In genomic region chr14:32202941-32203882, GRCh38 we compare ENCODE assay signal across 1 cellular context.
A peak's percentile ranks its signal among the peaks of the same experiment; 100 is the strongest.
TF ChIP-seq lines count a peak whose summit lies in the region.

TSS of gene RNU6-8 (minus strand) at chr14:32203269.

TF ChIP-seq in K562, 482 proteins besides CTCF, POLR2A, EP300 and RAD21 (continued from another document and continues in another):
- TF ChIP-seq RERE (CRISPR knock-in tag; IDR thresholded peaks at IDR 0.05; ENCODE audit: borderline replicate concordance), result no peak
- no peak for TF ChIP-seq ZNF75A (CRISPR knock-in tag; IDR thresholded peaks at IDR 0.05)
- TF ChIP-seq ZNF232 (CRISPR knock-in tag; IDR thresholded peaks at IDR 0.05), result no peak
- peak; percentile 54 for TF ChIP-seq NFE2 (IDR thresholded peaks at IDR 0.05; ENCODE audit: low read depth)
- no peak for TF ChIP-seq ZNF146 (CRISPR knock-in tag; IDR thresholded peaks at IDR 0.05; ENCODE audit: unreplicated experiment)
- TF ChIP-seq NFYB (IDR thresholded peaks at IDR 0.05; ENCODE audit: extremely low read depth, insufficient read length), result no peak
- TF ChIP-seq NR2F6 (CRISPR knock-in tag; IDR thresholded peaks at IDR 0.05), result no peak
- no peak for TF ChIP-seq HOMEZ (CRISPR knock-in tag; IDR thresholded peaks at IDR 0.05)
- TF ChIP-seq FOXA3 (CRISPR knock-in tag; conservative IDR thresholded peaks at IDR 0.05 in 1 of 2, IDR thresholded peaks at IDR 0.05 in 1 of 2), result no peak
- peak in 1 of 2 experiments; percentile 32; a peak in 1 of 4 replicates for TF ChIP-seq NONO (IDR thresholded peaks at IDR 0.05; ENCODE audit: low read depth in 2 of 2, low read length in 1 of 2)
- TF ChIP-seq ZNF134 (CRISPR knock-in tag; conservative IDR thresholded peaks at IDR 0.05), result no peak
- no peak for TF ChIP-seq ZNF584 (CRISPR knock-in tag; IDR thresholded peaks at IDR 0.05; ENCODE audit: low read depth)
- no peak for TF ChIP-seq TEAD2 (tag; IDR thresholded peaks at IDR 0.05)
- peak; percentile 43; the same call in 1 of the 2 replicates for TF ChIP-seq VEZF1 (CRISPR knock-in tag; IDR thresholded peaks at IDR 0.05)
- TF ChIP-seq HMG20A (CRISPR knock-in tag; conservative IDR thresholded peaks at IDR 0.05), result no peak
- no peak for TF ChIP-seq CBFA2T2 (conservative IDR thresholded peaks at IDR 0.05)
- TF ChIP-seq HNRNPLL (IDR thresholded peaks at IDR 0.05; ENCODE audit: low read depth, low read length, poor library complexity, severe bottlenecking), result peak; percentile 98
- TF ChIP-seq SLC30A9 (CRISPR knock-in tag; IDR thresholded peaks at IDR 0.05), result no peak
- no peak for TF ChIP-seq XRCC5 (IDR thresholded peaks at IDR 0.05; ENCODE audit: low read depth, low read length)
- TF ChIP-seq SAFB (IDR thresholded peaks at IDR 0.05; ENCODE audit: borderline replicate concordance, low read depth, low read length), result no peak
- peak; percentile 68 for TF ChIP-seq CEBPB (tag; IDR thresholded peaks at IDR 0.05)
- no peak for TF ChIP-seq ZBTB33 (CRISPR knock-in tag; IDR thresholded peaks at IDR 0.05)
- no peak for TF ChIP-seq ZFPM2 (CRISPR knock-in tag; IDR thresholded peaks at IDR 0.05)
- no peak for TF ChIP-seq ZNF239 (CRISPR knock-in tag; IDR thresholded peaks at IDR 0.05)
- TF ChIP-seq ARID3A (IDR thresholded peaks at IDR 0.05; ENCODE audit: borderline replicate concordance, low read depth, low read length), result 0 out of 2 replicates have a peak, but pooled peaks have one; percentile 22
- no peak for TF ChIP-seq E2F4 (CRISPR knock-in tag; IDR thresholded peaks at IDR 0.05; ENCODE audit: low read depth)
- no peak for TF ChIP-seq NKRF (IDR thresholded peaks at IDR 0.05; ENCODE audit: borderline replicate concordance)
- no peak for TF ChIP-seq CHD2 (IDR thresholded peaks at IDR 0.05; ENCODE audit: low read depth, low read length)
- no peak for TF ChIP-seq SETDB1 (IDR thresholded peaks at IDR 0.05; ENCODE audit: low read length)
- no peak for TF ChIP-seq ZC3H4 (CRISPR knock-in tag; IDR thresholded peaks at IDR 0.05; ENCODE audit: borderline replicate concordance)
- TF ChIP-seq NRF1 (conservative IDR thresholded peaks at IDR 0.05 in 1 of 2, IDR thresholded peaks at IDR 0.05 in 1 of 2), result peak; percentile 88 to 90
- no peak for TF ChIP-seq ZNF77 (CRISPR knock-in tag; IDR thresholded peaks at IDR 0.05)
- no peak for TF ChIP-seq ZNF644 (tag; IDR thresholded peaks at IDR 0.05; ENCODE audit: low read depth)
- TF ChIP-seq BCOR (IDR thresholded peaks at IDR 0.05), result no peak
- no peak for TF ChIP-seq HNRNPK (IDR thresholded peaks at IDR 0.05; ENCODE audit: low read depth, low read length, poor library complexity, severe bottlenecking)
- TF ChIP-seq HBP1 (CRISPR knock-in tag; IDR thresholded peaks at IDR 0.05), result no peak
- TF ChIP-seq CSDE1 (IDR thresholded peaks at IDR 0.05), result no peak
- no peak for TF ChIP-seq MCM2 (IDR thresholded peaks at IDR 0.05; ENCODE audit: low read depth)
- no peak for TF ChIP-seq E2F8 (IDR thresholded peaks at IDR 0.05; ENCODE audit: low read depth, partially characterized antibody)
- no peak for TF ChIP-seq SMARCA4 (IDR thresholded peaks at IDR 0.05)
- TF ChIP-seq ELF1 (tag; IDR thresholded peaks at IDR 0.05), result no peak
- no peak for TF ChIP-seq GATAD2A (IDR thresholded peaks at IDR 0.05)
- no peak for TF ChIP-seq SRSF1 (IDR thresholded peaks at IDR 0.05; ENCODE audit: low read depth, low read length)
- TF ChIP-seq POLR2H (tag; IDR thresholded peaks at IDR 0.05; ENCODE audit: low read depth), result peak; percentile 99
- TF ChIP-seq ARHGAP35 (IDR thresholded peaks at IDR 0.05; ENCODE audit: partially characterized antibody), result no peak
- no peak for TF ChIP-seq CHCHD3 (CRISPR knock-in tag; IDR thresholded peaks at IDR 0.05)
